Comparison of ENCODE assay signal across 29 cellular contexts in the genomic region with DNA sequence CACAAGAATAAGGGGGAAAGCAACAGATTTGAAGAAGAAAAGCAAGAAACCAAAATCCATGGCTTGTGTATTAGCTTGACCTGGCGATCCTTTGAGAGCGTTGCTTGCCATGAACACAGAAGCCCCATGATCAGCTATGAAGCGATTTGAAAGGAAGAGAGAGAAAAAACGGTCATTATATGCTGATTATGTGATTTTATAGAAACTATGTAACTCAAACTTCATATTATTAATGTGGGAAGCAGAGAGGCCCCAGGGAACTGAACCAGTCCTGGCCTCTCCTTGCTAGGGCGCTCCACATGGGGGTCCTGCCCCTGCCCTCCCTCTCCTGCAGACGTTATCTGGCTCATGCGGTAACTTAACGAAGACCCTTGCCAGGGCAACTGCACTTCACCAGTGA.
"Had no signal": no experiment of that assay in that cellular context is flagged by ENCODE, and none has a peak within 500 bp of the region (broad histone marks: within the 10 kb centered on the region; RNA-seq: fewer than 3 reads in every experiment).

No MANE protein-coding gene starts in this region.

- H3K4me1 ChIP-seq: parathyroid adenoma, psoas muscle, spleen, suprapubic skin, testis, tibial artery, transverse colon, upper lobe of right lung, uterus had no signal

- H3K79me2 ChIP-seq: parathyroid adenoma had no signal

- H3K27me3 ChIP-seq: ovary, spleen, suprapubic skin, testis, tibial artery, transverse colon, upper lobe of right lung, uterus had no signal

- H3K36me3 ChIP-seq: ovary, spleen, suprapubic skin, tibial artery, transverse colon, upper lobe of right lung, uterus had no signal

- H2AFZ ChIP-seq: parathyroid adenoma had no signal

- H3K9me3 ChIP-seq: ovary, psoas muscle, spleen, suprapubic skin, testis, tibial artery, transverse colon, upper lobe of right lung, uterus had no signal

- ATAC-seq: naive thymus-derived CD8-positive, alpha-beta T cell; natural killer cell treated with Interleukin-12 subunit alpha and Interleukin-12 subunit beta and Interleukin-15 and Interleukin-18, amount 100 ng/mL, for 72 hours; psoas muscle; right cardiac atrium; sciatic nerve; stimulated activated memory B cell treated with anti-CD40 and anti-IgM and Interleukin-4, amounts not matched to agents 10 μg/mL and 1 μg/mL and 100 μg/mL, for 72 hours; stimulated activated naive CD8-positive, alpha-beta T cell treated with anti-CD3 and anti-CD28 coated beads, Interleukin-15, amount 100 ng/mL, for 72 hours; stimulated activated naive CD8-positive, alpha-beta T cell treated with anti-CD3 and anti-CD28 coated beads, Interleukin-15, Interleukin-2, amounts not matched to agents 100 U/mL and 50 U/mL, for 24 hours; upper lobe of right lung had no signal

- DNase-seq: naive thymus-derived CD8-positive, alpha-beta T cell; nephron progenitor cell; occipital lobe; ovary; posterior cingulate gyrus; psoas muscle; right cardiac atrium; spleen; stimulated activated CD4-positive, alpha-beta T cell treated with anti-CD3 and anti-CD28 coated beads, Interleukin-12 subunit alpha, Interleukin-12 subunit beta, amount 100 ng/mL, for 4 hours; stimulated activated CD4-positive, alpha-beta T cell treated with anti-CD3 and anti-CD28 coated beads, Interleukin-1b, Interleukin-23, amount 100 ng/mL, for 48 hours; stimulated activated CD4-positive, alpha-beta T cell treated with anti-CD3 and anti-CD28 coated beads, Interleukin-4, amount 100 ng/mL, for 1 hour; stimulated activated CD4-positive, alpha-beta T cell treated with anti-CD3 and anti-CD28 coated beads, Interleukin-4, amount 100 ng/mL, for 4 hours; stimulated activated CD8-positive, alpha-beta memory T cell treated with anti-CD3 and anti-CD28 coated beads, Interleukin-4, amount 100 ng/mL, for 48 hours; stimulated activated naive CD4-positive, alpha-beta T cell; stimulated activated naive CD8-positive, alpha-beta T cell treated with anti-CD3 and anti-CD28 coated beads, Interleukin-15, amount 100 ng/mL, for 72 hours; stimulated activated naive CD8-positive, alpha-beta T cell treated with anti-CD3 and anti-CD28 coated beads, Interleukin-15, Interleukin-2, amounts not matched to agents 100 U/mL and 50 U/mL, for 24 hours; substantia nigra; testis; tibial artery; transverse colon; upper lobe of right lung; uterus had no signal

- H3K4me3 ChIP-seq: ovary, psoas muscle, skin epidermis, smooth muscle cell, spleen, suprapubic skin, testis, tibial artery, transverse colon, upper lobe of right lung, uterus had no signal

- H3K9ac ChIP-seq: parathyroid adenoma had no signal

- H3K4me2 ChIP-seq: smooth muscle cell had no signal

- H3K27ac ChIP-seq: ovary, parathyroid adenoma, psoas muscle, skin epidermis, spleen, suprapubic skin, testis, tibial artery, transverse colon, upper lobe of right lung, uterus had no signal
